ENCODE assay signal across 9 cellular contexts in the genomic region with DNA sequence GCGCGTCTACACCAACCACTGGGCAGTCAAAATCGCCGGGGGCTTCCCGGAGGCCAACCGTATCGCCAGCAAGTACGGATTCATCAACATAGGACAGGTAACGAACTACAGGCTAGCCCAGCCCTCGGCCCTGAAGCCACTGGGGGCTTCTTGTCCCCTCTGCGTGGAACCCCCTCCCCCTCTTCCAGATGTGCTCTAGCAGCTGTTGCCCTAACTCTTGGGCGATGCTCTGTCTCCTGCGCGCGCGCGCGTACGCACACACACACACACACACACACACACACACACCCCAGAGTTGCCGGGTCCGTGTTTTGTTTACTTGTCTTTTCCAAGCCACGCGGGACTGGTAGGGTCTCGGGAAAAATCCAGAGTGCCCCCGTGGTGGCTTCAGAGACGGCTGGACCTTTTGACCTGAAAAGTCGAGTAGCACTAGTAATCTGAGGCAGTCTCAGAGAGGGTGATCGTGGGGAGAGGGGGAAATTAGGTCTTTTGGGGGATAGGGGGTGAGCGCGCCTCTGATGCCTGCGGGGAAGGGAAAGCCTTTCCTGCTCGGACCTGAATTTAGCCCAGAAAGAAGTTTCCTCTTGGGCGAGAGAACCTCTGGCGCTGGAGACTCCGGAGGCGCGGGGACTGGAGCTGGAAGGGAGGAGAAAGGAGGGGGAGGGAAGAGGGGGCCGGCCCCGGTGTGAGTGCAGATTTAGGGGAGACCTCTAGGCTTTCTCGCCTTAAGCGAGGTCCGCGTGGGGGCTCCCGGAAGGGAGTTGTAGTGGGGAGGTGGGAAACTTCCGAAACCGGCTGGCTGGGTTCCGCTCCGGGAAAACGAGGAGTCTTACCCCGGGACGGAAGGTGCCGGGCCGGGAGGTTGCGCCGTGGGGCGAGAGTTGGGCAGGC. TPM values are rescaled to one million over a fixed set of nuclear protein-coding genes. Genes with fewer than 3 reads are reported as not detected.
DNase-seq lines count a peak whose midpoint lies in the region; ATAC-seq and TF ChIP-seq lines count a peak whose summit lies in the region.
"Had no signal": no experiment of that assay in that cellular context is flagged by ENCODE, and none has a peak within 500 bp of the region (broad histone marks: within the 10 kb centered on the region; RNA-seq: fewer than 3 reads in every experiment).

No MANE protein-coding gene starts in this region.

- H3K36me3 Mint-ChIP-seq in activated B cell treated with CpG ODN at 0.5 μM for 24 hours (ENCODE audit: low read depth) = no peaks in the 10 kb centered on the region

- no peak for TF ChIP-seq CTCF in activated B cell treated with CpG ODN at 0.5 μM for 24 hours (IDR thresholded peaks at IDR 0.05)
- no peak for TF ChIP-seq CTCF in lower lobe of right lung (IDR thresholded peaks at IDR 0.05)

- H3K4me3 ChIP-seq in duodenal mucosa (ENCODE audit: low read depth in 1 of 2, low read length in 2 of 2) = peak overlapping the region; percentile 70 to 72
- peak overlapping the region; percentile 88 for H3K4me3 ChIP-seq in lower lobe of right lung

- peak; percentile 17 for DNase-seq in NCI-H146 (lab: John Stamatoyannopoulos, UW)
- DNase-seq in NCI-H146 treated with DMSO at 0.1 percent for 48 hours (lab: John Stamatoyannopoulos, UW; ENCODE audit: unreplicated experiment) = no peak
- DNase-seq in activated B cell treated with CpG ODN at 0.5 μM for 24 hours = no peak
- DNase-seq in lower lobe of right lung = peak; percentile 54
- DNase-seq in stimulated activated CD8-positive, alpha-beta memory T cell treated with anti-CD3 and anti-CD28 coated beads, Interleukin-4, amount 100 ng/mL, for 48 hours = peak; percentile 57
- DNase-seq in effector CD4-positive, alpha-beta T cell = no peak
- no peak for DNase-seq in NCI-H1417 treated with DMSO at 0.1 percent for 48 hours (lab: John Stamatoyannopoulos, UW)

- H3K27ac Mint-ChIP-seq in activated B cell treated with CpG ODN at 0.5 μM for 24 hours = no peak overlapping the region

- H3K9me3 Mint-ChIP-seq in activated B cell treated with CpG ODN at 0.5 μM for 24 hours = no peaks in the 10 kb centered on the region

- CTCF ChIA-PET in activated B cell treated with CpG ODN at 0.5 μM for 24 hours (lab: Charles Lee) = no interaction called here

- H3K9me3 ChIP-seq in duodenal mucosa (ENCODE audit: control insufficient read depth in 1 of 2, low read length in 2 of 2) (no peaks in the 10 kb centered on the region), lower lobe of right lung (no peaks in the 10 kb centered on the region)

- intact Hi-C loops in activated B cell treated with CpG ODN at 0.5 μM for 24 hours (cut with micrococcal nuclease) = no loop called here
- intact Hi-C loops in lower lobe of right lung (cut with DNase I) = no loop called here

- H3K27me3 ChIP-seq in duodenal mucosa (ENCODE audit: control insufficient read depth in 1 of 2, insufficient read depth in 2 of 2, low read length in 2 of 2) (no peaks in the 10 kb centered on the region), lower lobe of right lung (ENCODE audit: low read depth) (no peaks in the 10 kb centered on the region)

- peaks cover 55% of the 10 kb centered on the region for H3K27me3 Mint-ChIP-seq in activated B cell treated with CpG ODN at 0.5 μM for 24 hours

- H3K27ac ChIP-seq in duodenal mucosa (ENCODE audit: low read depth, low read length) = peak overlapping the region; percentile 82
- H3K27ac ChIP-seq in lower lobe of right lung = peak overlapping the region; percentile 89
- H3K27ac ChIP-seq: C4-2B had no signal

- POLR2A ChIA-PET in activated B cell treated with CpG ODN at 0.5 μM for 24 hours (lab: Charles Lee) = no interaction called here

- H3K4me1 ChIP-seq in duodenal mucosa (ENCODE audit: control insufficient read depth in 1 of 2, insufficient read depth in 2 of 2, low read length in 2 of 2) (peaks cover 22 to 30% of the 10 kb centered on the region in 2 donors), lower lobe of right lung (peaks cover 30% of the 10 kb centered on the region)

- H3K4me1 Mint-ChIP-seq in activated B cell treated with CpG ODN at 0.5 μM for 24 hours = peaks cover 22% of the 10 kb centered on the region

- H3K9ac ChIP-seq in duodenal mucosa (ENCODE audit: low read depth in 1 of 2, low read length in 2 of 2) = peak overlapping the region; percentile 59 to 85

- ATAC-seq in activated B cell treated with CpG ODN at 0.5 μM for 24 hours (ENCODE audit: low read depth) (no peak), lower lobe of right lung (peak; percentile 18 to 43)

- peak overlapping the region; percentile 24 for H3K4me3 Mint-ChIP-seq in activated B cell treated with CpG ODN at 0.5 μM for 24 hours

- no peaks in the 10 kb centered on the region for H3K36me3 ChIP-seq in duodenal mucosa (ENCODE audit: control insufficient read depth in 1 of 2, insufficient read depth in 2 of 2, low read length in 2 of 2)
- no peaks in the 10 kb centered on the region for H3K36me3 ChIP-seq in lower lobe of right lung

RNA-seq across cellular contexts. Expression of a gene that starts 1.0 kb away (rescaled TPM):
- not detected in 2 replicates for total RNA-seq in activated B cell treated with CpG ODN at 0.5 μM for 24 hours
- 18.1 TPM for total RNA-seq in lower lobe of right lung

Comparison
In these comparisons a context has a peak if more than half of its experiments do, and no peak if none do; other contexts are left out.
1. DNase-seq: peak in NCI-H146 (single experiment), lower lobe of right lung (single experiment) and stimulated activated CD8-positive, alpha-beta memory T cell treated with anti-CD3 and anti-CD28 coated beads, Interleukin-4, amount 100 ng/mL, for 48 hours (single experiment); none in NCI-H146 treated with DMSO at 0.1 percent for 48 hours (single experiment), activated B cell treated with CpG ODN at 0.5 μM for 24 hours (single experiment), effector CD4-positive, alpha-beta T cell (single experiment) and NCI-H1417 treated with DMSO at 0.1 percent for 48 hours (single experiment).
2. RNA of a gene that starts 1.0 kb away (total RNA-seq): 18.1 TPM in lower lobe of right lung (single experiment); not detected in activated B cell treated with CpG ODN at 0.5 μM for 24 hours; every median in the first group is over 10 times any median in the second.